Comparison of ENCODE assay signal across 22 cellular contexts in the genomic region with DNA sequence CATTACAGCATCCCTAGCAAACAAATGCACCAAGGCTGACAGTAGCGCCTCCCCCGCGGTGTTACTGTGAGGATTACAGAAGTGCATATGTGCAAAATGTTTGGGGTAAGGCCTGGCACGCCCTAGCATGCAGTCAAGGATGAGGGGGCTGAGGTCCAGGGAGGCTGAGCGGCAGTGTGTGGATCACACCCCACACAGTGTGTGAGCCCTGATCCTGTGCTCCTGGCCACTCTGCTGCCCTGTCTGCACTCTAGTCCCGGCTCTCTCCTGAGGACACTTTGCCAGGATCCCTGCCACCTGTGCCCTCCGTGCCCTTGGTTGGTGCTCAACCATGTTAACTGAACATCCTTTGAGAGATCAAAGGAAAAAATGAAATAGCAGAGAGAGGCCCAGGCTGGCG.
A peak's percentile ranks its signal among the peaks of the same experiment; 100 is the strongest.
DNase-seq lines count a peak whose midpoint lies in the region; ATAC-seq and TF ChIP-seq lines count a peak whose summit lies in the region.
"Had no signal": no experiment of that assay in that cellular context is flagged by ENCODE, and none has a peak within 500 bp of the region (broad histone marks: within the 10 kb centered on the region; RNA-seq: fewer than 3 reads in every experiment).

No MANE protein-coding gene starts in this region.

- H3K27me3 Mint-ChIP-seq in endodermal cell (ENCODE audit: insufficient read depth) (peaks cover 7% of the 10 kb centered on the region), neural progenitor cell (ENCODE audit: insufficient read depth, low read depth) (peaks cover 17% of the 10 kb centered on the region)
- no peaks in the 10 kb centered on the region for H3K27me3 Mint-ChIP-seq in activated naive CD8-positive, alpha-beta T cell treated with anti-CD3 and anti-CD28 coated beads for 36 hours

- H3K9me3 Mint-ChIP-seq in endodermal cell: peaks cover 3% of the 10 kb centered on the region
- H3K9me3 Mint-ChIP-seq in neural progenitor cell: peaks cover 17% of the 10 kb centered on the region
- peaks cover 7% of the 10 kb centered on the region for H3K9me3 Mint-ChIP-seq in activated naive CD8-positive, alpha-beta T cell treated with anti-CD3 and anti-CD28 coated beads for 36 hours

- H3K4me3 Mint-ChIP-seq in endodermal cell: no peak overlapping the region
- H3K4me3 Mint-ChIP-seq in neural progenitor cell: no peak overlapping the region
- H3K4me3 Mint-ChIP-seq in activated naive CD8-positive, alpha-beta T cell treated with anti-CD3 and anti-CD28 coated beads for 36 hours: no peak overlapping the region
- H3K4me3 Mint-ChIP-seq: B cell; CD14-positive monocyte; CD4-positive, alpha-beta T cell; CD8-positive, alpha-beta memory T cell; H9 had no signal

- H3K27ac Mint-ChIP-seq in endodermal cell (no peak overlapping the region), neural progenitor cell (peak overlapping the region; percentile 62)
- no peak overlapping the region for H3K27ac Mint-ChIP-seq in activated naive CD8-positive, alpha-beta T cell treated with anti-CD3 and anti-CD28 coated beads for 36 hours
- H3K27ac Mint-ChIP-seq: B cell; CD14-positive monocyte; CD4-positive, alpha-beta T cell; CD8-positive, alpha-beta memory T cell had no signal

- no peaks in the 10 kb centered on the region for H4K20me1 ChIP-seq in neural progenitor cell (ENCODE audit: low read depth)
- H4K20me1 ChIP-seq: BLaER1 had no signal

- no peaks in the 10 kb centered on the region for H3F3A ChIP-seq in neural progenitor cell (ENCODE audit: low read depth)

- no peaks in the 10 kb centered on the region for H3K36me3 Mint-ChIP-seq in endodermal cell (ENCODE audit: low read depth)
- H3K36me3 Mint-ChIP-seq in neural progenitor cell: peaks cover 7% of the 10 kb centered on the region
- H3K36me3 Mint-ChIP-seq in activated naive CD8-positive, alpha-beta T cell treated with anti-CD3 and anti-CD28 coated beads for 36 hours: peaks cover 4% of the 10 kb centered on the region
- H3K36me3 Mint-ChIP-seq: CD14-positive monocyte; CD8-positive, alpha-beta memory T cell had no signal

- H3K4me1 Mint-ChIP-seq in endodermal cell (no peaks in the 10 kb centered on the region), neural progenitor cell (peaks cover 16% of the 10 kb centered on the region)
- H3K4me1 Mint-ChIP-seq in activated naive CD8-positive, alpha-beta T cell treated with anti-CD3 and anti-CD28 coated beads for 36 hours: no peaks in the 10 kb centered on the region
- H3K4me1 Mint-ChIP-seq: B cell; CD14-positive monocyte; CD8-positive, alpha-beta memory T cell; H9 had no signal

- TF ChIP-seq CTCF in endodermal cell (conservative IDR thresholded peaks at IDR 0.05): no peak
- no peak for TF ChIP-seq CTCF in neural progenitor cell (IDR thresholded peaks at IDR 0.05)
- no peak for TF ChIP-seq CTCF in spleen (IDR thresholded peaks at IDR 0.05 in 8 of 11, conservative IDR thresholded peaks at IDR 0.05 in 3 of 11)

- H2AFZ ChIP-seq in neural progenitor cell (replicated peaks): no peak overlapping the region
- H2AFZ ChIP-seq: GM23248 had no signal

- H3K4me2 ChIP-seq in neural progenitor cell: no peak overlapping the region
- H3K4me2 ChIP-seq: BLaER1 had no signal

- H3K27me3 ChIP-seq in right cardiac atrium (ENCODE audit: control insufficient read depth, insufficient read depth) (no peaks in the 10 kb centered on the region), endodermal cell (ENCODE audit: control insufficient read depth, insufficient read depth, low read length, poor library complexity, severe bottlenecking) (no peaks in the 10 kb centered on the region), neural progenitor cell (no peaks in the 10 kb centered on the region), spleen (replicated peaks in 1 of 7) (peaks cover 0 to 12% (median 0%) of the 10 kb centered on the region in 7 donors)
- H3K27me3 ChIP-seq: BLaER1 had no signal

- DNase-seq in Right ventricle myocardium inferior (ENCODE audit: missing footprints) (peak; percentile 34), right cardiac atrium (no peak), endodermal cell (no peak), neural progenitor cell (ENCODE audit: low spot score) (no peak), spleen (peak; percentile 63)
- no peak for DNase-seq in activated naive CD8-positive, alpha-beta T cell treated with anti-CD3 and anti-CD28 coated beads for 36 hours
- DNase-seq: CD4-positive, alpha-beta T cell; CD8-positive, alpha-beta memory T cell; DMS 273 treated with DMSO at 0.1 percent for 48 hours; DMS79; EL; GDM1; GM23248; H9 had no signal

- ATAC-seq in Right ventricle myocardium inferior: no peak
- ATAC-seq in right cardiac atrium: no peak
- no peak for ATAC-seq in GM21360 (IDR thresholded peaks at IDR 0.05; ENCODE audit: unreplicated experiment)
- ATAC-seq in HG03039 (IDR thresholded peaks at IDR 0.05; ENCODE audit: unreplicated experiment): no peak
- ATAC-seq: GM12878, HCT116 had no signal

- H3K4me3 ChIP-seq in right cardiac atrium (ENCODE audit: low read length) (no peak overlapping the region), endodermal cell (ENCODE audit: low read length) (no peak overlapping the region), neural progenitor cell (no peak overlapping the region), spleen (no peak overlapping the region)
- H3K4me3 ChIP-seq: BLaER1, GM12878, GM23248 had no signal

- H3K9me3 ChIP-seq in right cardiac atrium (ENCODE audit: control insufficient read depth, low read length) (peaks cover 3% of the 10 kb centered on the region), endodermal cell (ENCODE audit: control insufficient read depth, low read length) (peaks cover 2% of the 10 kb centered on the region), neural progenitor cell (ENCODE audit: low read depth) (no peaks in the 10 kb centered on the region), spleen (peaks cover 0 to 43% (median 23%) of the 10 kb centered on the region in 8 donors)

- intact Hi-C loops in Right ventricle myocardium inferior (cut with DNase I): no loop called here
- intact Hi-C loops in right cardiac atrium (cut with DNase I): no loop called here
- intact Hi-C loops in spleen (cut with DNase I; ENCODE audit: low total_unique reads): no loop called here

- WGBS in right cardiac atrium: 75% methylated on average over 8 of the region's 8 CpGs
- WGBS in endodermal cell (ENCODE audit: insufficient coverage in 1 of 2, insufficient read length in 1 of 2), 2 experiments: 89 to 92% methylated on average over 6 to 8 of the region's 8 CpGs
- WGBS in spleen, 5 donors: 60 to 83% (median 77%) methylated on average over 8 of the region's 8 CpGs

- H3K4me1 ChIP-seq in right cardiac atrium (ENCODE audit: control insufficient read depth, insufficient read depth, low read length) (no peaks in the 10 kb centered on the region), endodermal cell (ENCODE audit: control insufficient read depth, insufficient read depth, low read length) (no peaks in the 10 kb centered on the region), neural progenitor cell (peaks cover 8% of the 10 kb centered on the region), spleen (no peaks in the 10 kb centered on the region)
- H3K4me1 ChIP-seq: BLaER1 had no signal

- H3K9ac ChIP-seq in endodermal cell (ENCODE audit: extremely low read depth, low read length, poor library complexity, severe bottlenecking): no peak overlapping the region
- no peak overlapping the region for H3K9ac ChIP-seq in neural progenitor cell
- H3K9ac ChIP-seq: BLaER1, GM23248 had no signal

- H3K79me2 ChIP-seq in neural progenitor cell (ENCODE audit: low read depth): no peaks in the 10 kb centered on the region

- H3K27ac ChIP-seq in right cardiac atrium (ENCODE audit: low read length): no peak overlapping the region
- peak overlapping the region; percentile 22 for H3K27ac ChIP-seq in endodermal cell (ENCODE audit: low read depth, low read length)
- H3K27ac ChIP-seq in neural progenitor cell: no peak overlapping the region
- H3K27ac ChIP-seq in spleen: no peak overlapping the region
- H3K27ac ChIP-seq: 22Rv1, BLaER1, GM23248 had no signal

- no peaks in the 10 kb centered on the region for H3K36me3 ChIP-seq in endodermal cell (ENCODE audit: control insufficient read depth, insufficient read depth, low read length)
- H3K36me3 ChIP-seq in neural progenitor cell: no peaks in the 10 kb centered on the region
- no peaks in the 10 kb centered on the region for H3K36me3 ChIP-seq in spleen
- H3K36me3 ChIP-seq: BLaER1 had no signal

- TF ChIP-seq POLR2A in spleen (IDR thresholded peaks at IDR 0.05): no peak

Comparison
In these comparisons a context has a peak if more than half of its experiments do, and no peak if none do; other contexts are left out.
1. DNase-seq: peak in Right ventricle myocardium inferior (single experiment) and spleen (single experiment); none in right cardiac atrium (0 of 3), endodermal cell (single experiment), neural progenitor cell (single experiment) and activated naive CD8-positive, alpha-beta T cell treated with anti-CD3 and anti-CD28 coated beads for 36 hours (single experiment).